Comparison of ENCODE assay signal across 1 cellular context in the genomic region with DNA sequence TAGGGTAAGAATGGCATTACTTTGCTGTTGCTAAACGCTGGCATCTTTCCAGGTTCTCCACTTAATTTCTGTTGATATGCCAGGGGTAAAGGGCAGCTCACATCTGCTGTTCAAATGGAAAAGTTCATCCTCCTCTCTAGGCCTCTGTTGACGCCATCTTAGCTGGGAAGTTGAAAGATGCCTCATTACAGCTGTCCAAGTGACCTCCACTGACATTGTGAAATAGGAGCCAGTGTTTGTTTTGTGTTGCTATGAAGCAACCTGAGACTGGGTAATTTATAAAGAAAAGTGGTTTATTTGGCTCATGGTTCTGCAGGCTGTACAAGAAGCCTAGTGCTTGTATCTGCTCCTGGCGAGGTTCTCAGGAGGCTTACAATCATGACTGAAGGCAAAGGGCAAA.
TF ChIP-seq lines count a peak whose summit lies in the region.

No MANE protein-coding gene starts in this region.

TF ChIP-seq in HepG2, 621 proteins besides CTCF, POLR2A, EP300 and RAD21 (continued from another document and continues in another):
- TF ChIP-seq NONO (IDR thresholded peaks at IDR 0.05), result no peak
- 0 out of 2 replicates have a peak, but pooled peaks have one; percentile 40 for TF ChIP-seq NONO (CRISPR knock-in tag; conservative IDR thresholded peaks at IDR 0.05)
- TF ChIP-seq NFYB (CRISPR knock-in tag; IDR thresholded peaks at IDR 0.05), result no peak
- TF ChIP-seq KLF16 (CRISPR knock-in tag; IDR thresholded peaks at IDR 0.05), result peak in 1 of 2 experiments; percentile 64; a peak in 1 of 4 replicates
- peak; percentile 66; the same call in 1 of the 2 replicates for TF ChIP-seq ZNF788 (CRISPR knock-in tag; IDR thresholded peaks at IDR 0.05; ENCODE audit: borderline replicate concordance)
- TF ChIP-seq, protein P1, sequence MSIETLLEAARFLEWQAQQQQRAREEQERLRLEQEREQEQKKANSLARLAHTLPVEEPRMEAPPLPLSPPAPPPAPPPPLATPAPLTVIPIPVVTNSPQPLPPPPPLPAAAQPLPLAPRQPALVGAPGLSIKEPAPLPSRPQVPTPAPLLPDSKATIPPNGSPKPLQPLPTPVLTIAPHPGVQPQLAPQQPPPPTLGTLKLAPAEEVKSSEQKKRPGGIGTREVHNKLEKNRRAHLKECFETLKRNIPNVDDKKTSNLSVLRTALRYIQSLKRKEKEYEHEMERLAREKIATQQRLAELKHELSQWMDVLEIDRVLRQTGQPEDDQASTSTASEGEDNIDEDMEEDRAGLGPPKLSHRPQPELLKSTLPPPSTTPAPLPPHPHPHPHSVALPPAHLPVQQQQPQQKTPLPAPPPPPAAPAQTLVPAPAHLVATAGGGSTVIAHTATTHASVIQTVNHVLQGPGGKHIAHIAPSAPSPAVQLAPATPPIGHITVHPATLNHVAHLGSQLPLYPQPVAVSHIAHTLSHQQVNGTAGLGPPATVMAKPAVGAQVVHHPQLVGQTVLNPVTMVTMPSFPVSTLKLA (IDR thresholded peaks at IDR 0.05), result no peak
- TF ChIP-seq ZNF567 (CRISPR knock-in tag; IDR thresholded peaks at IDR 0.05; ENCODE audit: borderline replicate concordance), result no peak
- no peak for TF ChIP-seq SMAD1 (CRISPR knock-in tag; IDR thresholded peaks at IDR 0.05; ENCODE audit: borderline replicate concordance, low read depth)
- TF ChIP-seq RARA (CRISPR knock-in tag; IDR thresholded peaks at IDR 0.05), result peak; percentile 70
- no peak for TF ChIP-seq KAT2B (IDR thresholded peaks at IDR 0.05; ENCODE audit: borderline replicate concordance, low read depth, low read length)
- TF ChIP-seq PLRG1 (conservative IDR thresholded peaks at IDR 0.05), result no peak
- no peak for TF ChIP-seq MYNN (CRISPR knock-in tag; IDR thresholded peaks at IDR 0.05; ENCODE audit: low read depth)
- TF ChIP-seq, protein P2, sequence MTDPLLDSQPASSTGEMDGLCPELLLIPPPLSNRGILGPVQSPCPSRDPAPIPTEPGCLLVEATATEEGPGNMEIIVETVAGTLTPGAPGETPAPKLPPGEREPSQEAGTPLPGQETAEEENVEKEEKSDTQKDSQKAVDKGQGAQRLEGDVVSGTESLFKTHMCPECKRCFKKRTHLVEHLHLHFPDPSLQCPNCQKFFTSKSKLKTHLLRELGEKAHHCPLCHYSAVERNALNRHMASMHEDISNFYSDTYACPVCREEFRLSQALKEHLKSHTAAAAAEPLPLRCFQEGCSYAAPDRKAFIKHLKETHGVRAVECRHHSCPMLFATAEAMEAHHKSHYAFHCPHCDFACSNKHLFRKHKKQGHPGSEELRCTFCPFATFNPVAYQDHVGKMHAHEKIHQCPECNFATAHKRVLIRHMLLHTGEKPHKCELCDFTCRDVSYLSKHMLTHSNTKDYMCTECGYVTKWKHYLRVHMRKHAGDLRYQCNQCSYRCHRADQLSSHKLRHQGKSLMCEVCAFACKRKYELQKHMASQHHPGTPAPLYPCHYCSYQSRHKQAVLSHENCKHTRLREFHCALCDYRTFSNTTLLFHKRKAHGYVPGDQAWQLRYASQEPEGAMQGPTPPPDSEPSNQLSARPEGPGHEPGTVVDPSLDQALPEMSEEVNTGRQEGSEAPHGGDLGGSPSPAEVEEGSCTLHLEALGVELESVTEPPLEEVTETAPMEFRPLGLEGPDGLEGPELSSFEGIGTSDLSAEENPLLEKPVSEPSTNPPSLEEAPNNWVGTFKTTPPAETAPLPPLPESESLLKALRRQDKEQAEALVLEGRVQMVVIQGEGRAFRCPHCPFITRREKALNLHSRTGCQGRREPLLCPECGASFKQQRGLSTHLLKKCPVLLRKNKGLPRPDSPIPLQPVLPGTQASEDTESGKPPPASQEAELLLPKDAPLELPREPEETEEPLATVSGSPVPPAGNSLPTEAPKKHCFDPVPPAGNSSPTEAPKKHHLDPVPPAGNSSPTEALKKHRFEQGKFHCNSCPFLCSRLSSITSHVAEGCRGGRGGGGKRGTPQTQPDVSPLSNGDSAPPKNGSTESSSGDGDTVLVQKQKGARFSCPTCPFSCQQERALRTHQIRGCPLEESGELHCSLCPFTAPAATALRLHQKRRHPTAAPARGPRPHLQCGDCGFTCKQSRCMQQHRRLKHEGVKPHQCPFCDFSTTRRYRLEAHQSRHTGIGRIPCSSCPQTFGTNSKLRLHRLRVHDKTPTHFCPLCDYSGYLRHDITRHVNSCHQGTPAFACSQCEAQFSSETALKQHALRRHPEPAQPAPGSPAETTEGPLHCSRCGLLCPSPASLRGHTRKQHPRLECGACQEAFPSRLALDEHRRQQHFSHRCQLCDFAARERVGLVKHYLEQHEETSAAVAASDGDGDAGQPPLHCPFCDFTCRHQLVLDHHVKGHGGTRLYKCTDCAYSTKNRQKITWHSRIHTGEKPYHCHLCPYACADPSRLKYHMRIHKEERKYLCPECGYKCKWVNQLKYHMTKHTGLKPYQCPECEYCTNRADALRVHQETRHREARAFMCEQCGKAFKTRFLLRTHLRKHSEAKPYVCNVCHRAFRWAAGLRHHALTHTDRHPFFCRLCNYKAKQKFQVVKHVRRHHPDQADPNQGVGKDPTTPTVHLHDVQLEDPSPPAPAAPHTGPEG (CRISPR knock-in tag; IDR thresholded peaks at IDR 0.05), result no peak
- no peak for TF ChIP-seq SP140L (CRISPR knock-in tag; IDR thresholded peaks at IDR 0.05; ENCODE audit: borderline replicate concordance)
- TF ChIP-seq CEBPB (IDR thresholded peaks at IDR 0.05; ENCODE audit: borderline replicate concordance, low read depth, low read length), result peak; percentile 98
- peak; percentile 100 for TF ChIP-seq ZNF124 (CRISPR knock-in tag; IDR thresholded peaks at IDR 0.05)
- TF ChIP-seq, protein P3, sequence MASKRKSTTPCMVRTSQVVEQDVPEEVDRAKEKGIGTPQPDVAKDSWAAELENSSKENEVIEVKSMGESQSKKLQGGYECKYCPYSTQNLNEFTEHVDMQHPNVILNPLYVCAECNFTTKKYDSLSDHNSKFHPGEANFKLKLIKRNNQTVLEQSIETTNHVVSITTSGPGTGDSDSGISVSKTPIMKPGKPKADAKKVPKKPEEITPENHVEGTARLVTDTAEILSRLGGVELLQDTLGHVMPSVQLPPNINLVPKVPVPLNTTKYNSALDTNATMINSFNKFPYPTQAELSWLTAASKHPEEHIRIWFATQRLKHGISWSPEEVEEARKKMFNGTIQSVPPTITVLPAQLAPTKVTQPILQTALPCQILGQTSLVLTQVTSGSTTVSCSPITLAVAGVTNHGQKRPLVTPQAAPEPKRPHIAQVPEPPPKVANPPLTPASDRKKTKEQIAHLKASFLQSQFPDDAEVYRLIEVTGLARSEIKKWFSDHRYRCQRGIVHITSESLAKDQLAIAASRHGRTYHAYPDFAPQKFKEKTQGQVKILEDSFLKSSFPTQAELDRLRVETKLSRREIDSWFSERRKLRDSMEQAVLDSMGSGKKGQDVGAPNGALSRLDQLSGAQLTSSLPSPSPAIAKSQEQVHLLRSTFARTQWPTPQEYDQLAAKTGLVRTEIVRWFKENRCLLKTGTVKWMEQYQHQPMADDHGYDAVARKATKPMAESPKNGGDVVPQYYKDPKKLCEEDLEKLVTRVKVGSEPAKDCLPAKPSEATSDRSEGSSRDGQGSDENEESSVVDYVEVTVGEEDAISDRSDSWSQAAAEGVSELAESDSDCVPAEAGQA (IDR thresholded peaks at IDR 0.05; ENCODE audit: low read depth), result no peak
- TF ChIP-seq, protein P3 (CRISPR knock-in tag; IDR thresholded peaks at IDR 0.05; ENCODE audit: borderline replicate concordance), result no peak
- TF ChIP-seq ZSCAN30 (CRISPR knock-in tag; IDR thresholded peaks at IDR 0.05), result no peak
- no peak for TF ChIP-seq ZNF143 (CRISPR knock-in tag; IDR thresholded peaks at IDR 0.05)
- TF ChIP-seq ZBTB38 (CRISPR knock-in tag; IDR thresholded peaks at IDR 0.05), result no peak
- peak; percentile 78 for TF ChIP-seq NCOA2 (CRISPR knock-in tag; IDR thresholded peaks at IDR 0.05)
- TF ChIP-seq SOX13 (IDR thresholded peaks at IDR 0.05), result no peak
- peak in 1 of 2 experiments; percentile 79; a peak in 2 of 4 replicates for TF ChIP-seq SOX13 (CRISPR knock-in tag; conservative IDR thresholded peaks at IDR 0.05 in 1 of 2, IDR thresholded peaks at IDR 0.05 in 1 of 2)
- TF ChIP-seq TEAD2 (CRISPR knock-in tag; IDR thresholded peaks at IDR 0.05), result no peak
- TF ChIP-seq ZFP1 (CRISPR knock-in tag; IDR thresholded peaks at IDR 0.05), result peak; percentile 85; the same call in 1 of the 2 replicates
- TF ChIP-seq ZNF121 (CRISPR knock-in tag; IDR thresholded peaks at IDR 0.05), result no peak
- TF ChIP-seq, protein P4, sequence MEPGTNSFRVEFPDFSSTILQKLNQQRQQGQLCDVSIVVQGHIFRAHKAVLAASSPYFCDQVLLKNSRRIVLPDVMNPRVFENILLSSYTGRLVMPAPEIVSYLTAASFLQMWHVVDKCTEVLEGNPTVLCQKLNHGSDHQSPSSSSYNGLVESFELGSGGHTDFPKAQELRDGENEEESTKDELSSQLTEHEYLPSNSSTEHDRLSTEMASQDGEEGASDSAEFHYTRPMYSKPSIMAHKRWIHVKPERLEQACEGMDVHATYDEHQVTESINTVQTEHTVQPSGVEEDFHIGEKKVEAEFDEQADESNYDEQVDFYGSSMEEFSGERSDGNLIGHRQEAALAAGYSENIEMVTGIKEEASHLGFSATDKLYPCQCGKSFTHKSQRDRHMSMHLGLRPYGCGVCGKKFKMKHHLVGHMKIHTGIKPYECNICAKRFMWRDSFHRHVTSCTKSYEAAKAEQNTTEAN (CRISPR knock-in tag; conservative IDR thresholded peaks at IDR 0.05), result 0 out of 2 replicates have a peak, but pooled peaks have one; percentile 24
- no peak for TF ChIP-seq IKZF4 (CRISPR knock-in tag; IDR thresholded peaks at IDR 0.05; ENCODE audit: borderline replicate concordance, low read depth, not compliant biosample characterization)
- TF ChIP-seq, protein P5, sequence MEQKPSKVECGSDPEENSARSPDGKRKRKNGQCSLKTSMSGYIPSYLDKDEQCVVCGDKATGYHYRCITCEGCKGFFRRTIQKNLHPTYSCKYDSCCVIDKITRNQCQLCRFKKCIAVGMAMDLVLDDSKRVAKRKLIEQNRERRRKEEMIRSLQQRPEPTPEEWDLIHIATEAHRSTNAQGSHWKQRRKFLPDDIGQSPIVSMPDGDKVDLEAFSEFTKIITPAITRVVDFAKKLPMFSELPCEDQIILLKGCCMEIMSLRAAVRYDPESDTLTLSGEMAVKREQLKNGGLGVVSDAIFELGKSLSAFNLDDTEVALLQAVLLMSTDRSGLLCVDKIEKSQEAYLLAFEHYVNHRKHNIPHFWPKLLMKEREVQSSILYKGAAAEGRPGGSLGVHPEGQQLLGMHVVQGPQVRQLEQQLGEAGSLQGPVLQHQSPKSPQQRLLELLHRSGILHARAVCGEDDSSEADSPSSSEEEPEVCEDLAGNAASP (CRISPR knock-in tag; IDR thresholded peaks at IDR 0.05; ENCODE audit: borderline replicate concordance), result peak; percentile 80; the same call in 1 of the 2 replicates
- TF ChIP-seq, protein P6, sequence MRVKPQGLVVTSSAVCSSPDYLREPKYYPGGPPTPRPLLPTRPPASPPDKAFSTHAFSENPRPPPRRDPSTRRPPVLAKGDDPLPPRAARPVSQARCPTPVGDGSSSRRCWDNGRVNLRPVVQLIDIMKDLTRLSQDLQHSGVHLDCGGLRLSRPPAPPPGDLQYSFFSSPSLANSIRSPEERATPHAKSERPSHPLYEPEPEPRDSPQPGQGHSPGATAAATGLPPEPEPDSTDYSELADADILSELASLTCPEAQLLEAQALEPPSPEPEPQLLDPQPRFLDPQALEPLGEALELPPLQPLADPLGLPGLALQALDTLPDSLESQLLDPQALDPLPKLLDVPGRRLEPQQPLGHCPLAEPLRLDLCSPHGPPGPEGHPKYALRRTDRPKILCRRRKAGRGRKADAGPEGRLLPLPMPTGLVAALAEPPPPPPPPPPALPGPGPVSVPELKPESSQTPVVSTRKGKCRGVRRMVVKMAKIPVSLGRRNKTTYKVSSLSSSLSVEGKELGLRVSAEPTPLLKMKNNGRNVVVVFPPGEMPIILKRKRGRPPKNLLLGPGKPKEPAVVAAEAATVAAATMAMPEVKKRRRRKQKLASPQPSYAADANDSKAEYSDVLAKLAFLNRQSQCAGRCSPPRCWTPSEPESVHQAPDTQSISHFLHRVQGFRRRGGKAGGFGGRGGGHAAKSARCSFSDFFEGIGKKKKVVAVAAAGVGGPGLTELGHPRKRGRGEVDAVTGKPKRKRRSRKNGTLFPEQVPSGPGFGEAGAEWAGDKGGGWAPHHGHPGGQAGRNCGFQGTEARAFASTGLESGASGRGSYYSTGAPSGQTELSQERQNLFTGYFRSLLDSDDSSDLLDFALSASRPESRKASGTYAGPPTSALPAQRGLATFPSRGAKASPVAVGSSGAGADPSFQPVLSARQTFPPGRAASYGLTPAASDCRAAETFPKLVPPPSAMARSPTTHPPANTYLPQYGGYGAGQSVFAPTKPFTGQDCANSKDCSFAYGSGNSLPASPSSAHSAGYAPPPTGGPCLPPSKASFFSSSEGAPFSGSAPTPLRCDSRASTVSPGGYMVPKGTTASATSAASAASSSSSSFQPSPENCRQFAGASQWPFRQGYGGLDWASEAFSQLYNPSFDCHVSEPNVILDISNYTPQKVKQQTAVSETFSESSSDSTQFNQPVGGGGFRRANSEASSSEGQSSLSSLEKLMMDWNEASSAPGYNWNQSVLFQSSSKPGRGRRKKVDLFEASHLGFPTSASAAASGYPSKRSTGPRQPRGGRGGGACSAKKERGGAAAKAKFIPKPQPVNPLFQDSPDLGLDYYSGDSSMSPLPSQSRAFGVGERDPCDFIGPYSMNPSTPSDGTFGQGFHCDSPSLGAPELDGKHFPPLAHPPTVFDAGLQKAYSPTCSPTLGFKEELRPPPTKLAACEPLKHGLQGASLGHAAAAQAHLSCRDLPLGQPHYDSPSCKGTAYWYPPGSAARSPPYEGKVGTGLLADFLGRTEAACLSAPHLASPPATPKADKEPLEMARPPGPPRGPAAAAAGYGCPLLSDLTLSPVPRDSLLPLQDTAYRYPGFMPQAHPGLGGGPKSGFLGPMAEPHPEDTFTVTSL (CRISPR knock-in tag; IDR thresholded peaks at IDR 0.05; ENCODE audit: borderline replicate concordance), result peak; percentile 89; the same call in 1 of the 2 replicates
- peak; percentile 76; the same call in 1 of the 2 replicates for TF ChIP-seq TBX2 (CRISPR knock-in tag; IDR thresholded peaks at IDR 0.05; ENCODE audit: borderline replicate concordance)
- no peak for TF ChIP-seq ZNF335 (CRISPR knock-in tag; IDR thresholded peaks at IDR 0.05)
